In the genomic region with DNA sequence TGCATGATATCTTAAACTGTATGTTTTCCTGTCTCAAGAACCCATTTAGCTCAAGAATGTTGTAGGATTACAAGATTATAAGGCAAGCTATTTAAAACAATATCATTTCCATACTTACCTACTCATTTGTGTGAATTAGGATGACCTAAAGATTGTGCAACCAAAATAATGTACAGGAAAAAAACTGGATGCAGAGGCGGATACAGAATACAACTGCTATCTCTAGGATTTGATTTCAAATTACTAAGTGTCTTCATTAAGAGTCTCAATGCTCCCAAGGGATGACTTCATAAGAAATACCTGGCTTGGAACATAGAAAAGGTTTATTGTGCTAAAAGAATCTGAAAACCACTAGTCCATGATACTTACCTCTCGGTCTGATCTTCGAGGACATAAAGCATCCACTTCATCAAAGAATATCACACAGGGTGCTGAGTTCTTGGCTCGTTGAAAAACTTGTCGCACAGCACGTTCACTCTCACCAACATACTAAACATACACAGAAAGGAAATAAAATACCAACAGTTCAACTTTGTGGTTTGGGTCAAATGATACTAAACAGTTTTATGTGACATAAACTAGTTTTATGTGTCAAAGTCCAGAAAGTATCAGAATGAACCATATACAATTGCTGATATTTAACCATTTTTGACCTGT, we compare ENCODE assay signal across 1 cellular context.
TF ChIP-seq lines count a peak whose summit lies in the region.

No MANE protein-coding gene starts in this region.

TF ChIP-seq in HEK293, 187 proteins besides CTCF, POLR2A, EP300 and RAD21 (continued from another document and continues in another):
- no peak for TF ChIP-seq ZNF548 (tag by site-specific recombination; IDR thresholded peaks at IDR 0.05)
- TF ChIP-seq ZNF335 (tag by site-specific recombination; conservative IDR thresholded peaks at IDR 0.05): no peak
- TF ChIP-seq ZNF664 (tag by site-specific recombination; IDR thresholded peaks at IDR 0.05): no peak
- TF ChIP-seq ZNF169 (tag by site-specific recombination; IDR thresholded peaks at IDR 0.05): no peak
- TF ChIP-seq, protein P1, sequence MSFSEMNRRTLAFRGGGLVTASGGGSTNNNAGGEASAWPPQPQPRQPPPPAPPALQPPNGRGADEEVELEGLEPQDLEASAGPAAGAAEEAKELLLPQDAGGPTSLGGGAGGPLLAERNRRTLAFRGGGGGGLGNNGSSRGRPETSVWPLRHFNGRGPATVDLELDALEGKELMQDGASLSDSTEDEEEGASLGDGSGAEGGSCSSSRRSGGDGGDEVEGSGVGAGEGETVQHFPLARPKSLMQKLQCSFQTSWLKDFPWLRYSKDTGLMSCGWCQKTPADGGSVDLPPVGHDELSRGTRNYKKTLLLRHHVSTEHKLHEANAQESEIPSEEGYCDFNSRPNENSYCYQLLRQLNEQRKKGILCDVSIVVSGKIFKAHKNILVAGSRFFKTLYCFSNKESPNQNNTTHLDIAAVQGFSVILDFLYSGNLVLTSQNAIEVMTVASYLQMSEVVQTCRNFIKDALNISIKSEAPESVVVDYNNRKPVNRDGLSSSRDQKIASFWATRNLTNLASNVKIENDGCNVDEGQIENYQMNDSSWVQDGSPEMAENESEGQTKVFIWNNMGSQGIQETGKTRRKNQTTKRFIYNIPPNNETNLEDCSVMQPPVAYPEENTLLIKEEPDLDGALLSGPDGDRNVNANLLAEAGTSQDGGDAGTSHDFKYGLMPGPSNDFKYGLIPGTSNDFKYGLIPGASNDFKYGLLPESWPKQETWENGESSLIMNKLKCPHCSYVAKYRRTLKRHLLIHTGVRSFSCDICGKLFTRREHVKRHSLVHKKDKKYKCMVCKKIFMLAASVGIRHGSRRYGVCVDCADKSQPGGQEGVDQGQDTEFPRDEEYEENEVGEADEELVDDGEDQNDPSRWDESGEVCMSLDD (tag by site-specific recombination; IDR thresholded peaks at IDR 0.05): no peak
- TF ChIP-seq, protein P2, sequence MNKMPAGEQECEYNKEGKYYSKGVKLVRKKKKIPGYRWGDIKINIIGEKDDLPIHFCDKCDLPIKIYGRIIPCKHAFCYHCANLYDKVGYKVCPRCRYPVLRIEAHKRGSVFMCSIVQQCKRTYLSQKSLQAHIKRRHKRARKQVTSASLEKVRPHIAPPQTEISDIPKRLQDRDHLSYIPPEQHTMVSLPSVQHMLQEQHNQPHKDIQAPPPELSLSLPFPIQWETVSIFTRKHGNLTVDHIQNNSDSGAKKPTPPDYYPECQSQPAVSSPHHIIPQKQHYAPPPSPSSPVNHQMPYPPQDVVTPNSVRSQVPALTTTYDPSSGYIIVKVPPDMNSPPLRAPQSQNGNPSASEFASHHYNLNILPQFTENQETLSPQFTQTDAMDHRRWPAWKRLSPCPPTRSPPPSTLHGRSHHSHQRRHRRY (tag by site-specific recombination; IDR thresholded peaks at IDR 0.05): no peak
- no peak for TF ChIP-seq SP2 (tag by site-specific recombination; IDR thresholded peaks at IDR 0.05)
- TF ChIP-seq ZNF792 (tag by site-specific recombination; IDR thresholded peaks at IDR 0.05): no peak
- no peak; the same call in 1 of the 2 replicates for TF ChIP-seq ZNF629 (tag by site-specific recombination; IDR thresholded peaks at IDR 0.05)
- no peak for TF ChIP-seq ZNF621 (tag by site-specific recombination; IDR thresholded peaks at IDR 0.05)
- TF ChIP-seq ZNF10 (tag by site-specific recombination; IDR thresholded peaks at IDR 0.05): peak; percentile 82
- peak; percentile 76 for TF ChIP-seq ZBTB17 (tag by site-specific recombination; IDR thresholded peaks at IDR 0.05)
- TF ChIP-seq, protein P3, sequence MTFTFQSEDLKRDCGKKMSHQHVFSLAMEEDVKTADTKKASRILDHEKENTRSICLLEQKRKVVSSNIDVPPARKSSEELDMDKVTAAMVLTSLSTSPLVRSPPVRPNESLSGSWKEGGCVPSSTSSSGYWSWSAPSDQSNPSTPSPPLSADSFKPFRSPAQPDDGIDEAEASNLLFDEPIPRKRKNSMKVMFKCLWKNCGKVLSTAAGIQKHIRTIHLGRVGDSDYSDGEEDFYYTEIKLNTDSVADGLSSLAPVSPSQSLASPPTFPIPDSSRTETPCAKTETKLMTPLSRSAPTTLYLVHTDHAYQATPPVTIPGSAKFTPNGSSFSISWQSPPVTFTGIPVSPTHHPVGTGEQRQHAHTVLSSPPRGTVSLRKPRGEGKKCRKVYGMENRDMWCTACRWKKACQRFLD (tag by site-specific recombination; IDR thresholded peaks at IDR 0.05): no peak
- no peak for TF ChIP-seq ZNF658 (tag by site-specific recombination; IDR thresholded peaks at IDR 0.05)
- TF ChIP-seq ZBTB8A (tag by site-specific recombination; IDR thresholded peaks at IDR 0.05): no peak
- TF ChIP-seq ZFP41 (tag by site-specific recombination; IDR thresholded peaks at IDR 0.05; ENCODE audit: borderline replicate concordance): no peak
- TF ChIP-seq MEIS1 (CRISPR knock-in tag; IDR thresholded peaks at IDR 0.05; ENCODE audit: borderline replicate concordance): no peak
- TF ChIP-seq, protein P4, sequence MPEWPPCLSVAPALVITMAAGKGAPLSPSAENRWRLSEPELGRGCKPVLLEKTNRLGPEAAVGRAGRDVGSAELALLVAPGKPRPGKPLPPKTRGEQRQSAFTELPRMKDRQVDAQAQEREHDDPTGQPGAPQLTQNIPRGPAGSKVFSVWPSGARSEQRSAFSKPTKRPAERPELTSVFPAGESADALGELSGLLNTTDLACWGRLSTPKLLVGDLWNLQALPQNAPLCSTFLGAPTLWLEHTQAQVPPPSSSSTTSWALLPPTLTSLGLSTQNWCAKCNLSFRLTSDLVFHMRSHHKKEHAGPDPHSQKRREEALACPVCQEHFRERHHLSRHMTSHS (tag by site-specific recombination; IDR thresholded peaks at IDR 0.05): no peak; the same call in none of the 2 replicates
- no peak for TF ChIP-seq ZNF404 (tag by site-specific recombination; IDR thresholded peaks at IDR 0.05)
- no peak for TF ChIP-seq ZNF391 (tag by site-specific recombination; IDR thresholded peaks at IDR 0.05; ENCODE audit: borderline replicate concordance, low read depth)
- TF ChIP-seq ZNF549 (tag by site-specific recombination; IDR thresholded peaks at IDR 0.05): no peak
- TF ChIP-seq MZF1 (tag by site-specific recombination; IDR thresholded peaks at IDR 0.05; ENCODE audit: borderline replicate concordance): no peak; the same call in 1 of the 2 replicates
- no peak for TF ChIP-seq KLF7 (tag by site-specific recombination; IDR thresholded peaks at IDR 0.05; ENCODE audit: borderline replicate concordance)
- TF ChIP-seq ZNF292 (tag by site-specific recombination; IDR thresholded peaks at IDR 0.05; ENCODE audit: borderline replicate concordance, low read depth): no peak
- peak; percentile 52; the same call in 1 of the 2 replicates for TF ChIP-seq GLI2 (tag by site-specific recombination; IDR thresholded peaks at IDR 0.05; ENCODE audit: borderline replicate concordance, low read depth)
- TF ChIP-seq, protein P5, sequence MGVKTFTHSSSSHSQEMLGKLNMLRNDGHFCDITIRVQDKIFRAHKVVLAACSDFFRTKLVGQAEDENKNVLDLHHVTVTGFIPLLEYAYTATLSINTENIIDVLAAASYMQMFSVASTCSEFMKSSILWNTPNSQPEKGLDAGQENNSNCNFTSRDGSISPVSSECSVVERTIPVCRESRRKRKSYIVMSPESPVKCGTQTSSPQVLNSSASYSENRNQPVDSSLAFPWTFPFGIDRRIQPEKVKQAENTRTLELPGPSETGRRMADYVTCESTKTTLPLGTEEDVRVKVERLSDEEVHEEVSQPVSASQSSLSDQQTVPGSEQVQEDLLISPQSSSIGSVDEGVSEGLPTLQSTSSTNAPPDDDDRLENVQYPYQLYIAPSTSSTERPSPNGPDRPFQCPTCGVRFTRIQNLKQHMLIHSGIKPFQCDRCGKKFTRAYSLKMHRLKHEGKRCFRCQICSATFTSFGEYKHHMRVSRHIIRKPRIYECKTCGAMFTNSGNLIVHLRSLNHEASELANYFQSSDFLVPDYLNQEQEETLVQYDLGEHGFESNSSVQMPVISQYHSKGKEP (tag by site-specific recombination; IDR thresholded peaks at IDR 0.05): peak; percentile 56
- TF ChIP-seq GFI1B (tag by site-specific recombination; IDR thresholded peaks at IDR 0.05): 0 out of 2 replicates have a peak, but pooled peaks have one; percentile 15
- peak; percentile 97 for TF ChIP-seq ZNF843 (tag by site-specific recombination; IDR thresholded peaks at IDR 0.05)
- TF ChIP-seq ZNF266 (tag by site-specific recombination; IDR thresholded peaks at IDR 0.05; ENCODE audit: low read depth): no peak
- no peak for TF ChIP-seq ZNF239 (tag by site-specific recombination; IDR thresholded peaks at IDR 0.05)
- TF ChIP-seq ZNF529 (tag by site-specific recombination; IDR thresholded peaks at IDR 0.05; ENCODE audit: insufficient replicate concordance): no peak
- no peak for TF ChIP-seq YY2 (tag by site-specific recombination; IDR thresholded peaks at IDR 0.05)
- no peak for TF ChIP-seq RBAK (tag by site-specific recombination; IDR thresholded peaks at IDR 0.05)
- TF ChIP-seq, protein P6, sequence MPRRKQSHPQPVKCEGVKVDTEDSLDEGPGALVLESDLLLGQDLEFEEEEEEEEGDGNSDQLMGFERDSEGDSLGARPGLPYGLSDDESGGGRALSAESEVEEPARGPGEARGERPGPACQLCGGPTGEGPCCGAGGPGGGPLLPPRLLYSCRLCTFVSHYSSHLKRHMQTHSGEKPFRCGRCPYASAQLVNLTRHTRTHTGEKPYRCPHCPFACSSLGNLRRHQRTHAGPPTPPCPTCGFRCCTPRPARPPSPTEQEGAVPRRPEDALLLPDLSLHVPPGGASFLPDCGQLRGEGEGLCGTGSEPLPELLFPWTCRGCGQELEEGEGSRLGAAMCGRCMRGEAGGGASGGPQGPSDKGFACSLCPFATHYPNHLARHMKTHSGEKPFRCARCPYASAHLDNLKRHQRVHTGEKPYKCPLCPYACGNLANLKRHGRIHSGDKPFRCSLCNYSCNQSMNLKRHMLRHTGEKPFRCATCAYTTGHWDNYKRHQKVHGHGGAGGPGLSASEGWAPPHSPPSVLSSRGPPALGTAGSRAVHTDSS (tag by site-specific recombination; IDR thresholded peaks at IDR 0.05): no peak
- TF ChIP-seq ZNF514 (tag by site-specific recombination; IDR thresholded peaks at IDR 0.05): no peak
- no peak for TF ChIP-seq ZNF571 (tag by site-specific recombination; IDR thresholded peaks at IDR 0.05)
- TF ChIP-seq, protein P7, sequence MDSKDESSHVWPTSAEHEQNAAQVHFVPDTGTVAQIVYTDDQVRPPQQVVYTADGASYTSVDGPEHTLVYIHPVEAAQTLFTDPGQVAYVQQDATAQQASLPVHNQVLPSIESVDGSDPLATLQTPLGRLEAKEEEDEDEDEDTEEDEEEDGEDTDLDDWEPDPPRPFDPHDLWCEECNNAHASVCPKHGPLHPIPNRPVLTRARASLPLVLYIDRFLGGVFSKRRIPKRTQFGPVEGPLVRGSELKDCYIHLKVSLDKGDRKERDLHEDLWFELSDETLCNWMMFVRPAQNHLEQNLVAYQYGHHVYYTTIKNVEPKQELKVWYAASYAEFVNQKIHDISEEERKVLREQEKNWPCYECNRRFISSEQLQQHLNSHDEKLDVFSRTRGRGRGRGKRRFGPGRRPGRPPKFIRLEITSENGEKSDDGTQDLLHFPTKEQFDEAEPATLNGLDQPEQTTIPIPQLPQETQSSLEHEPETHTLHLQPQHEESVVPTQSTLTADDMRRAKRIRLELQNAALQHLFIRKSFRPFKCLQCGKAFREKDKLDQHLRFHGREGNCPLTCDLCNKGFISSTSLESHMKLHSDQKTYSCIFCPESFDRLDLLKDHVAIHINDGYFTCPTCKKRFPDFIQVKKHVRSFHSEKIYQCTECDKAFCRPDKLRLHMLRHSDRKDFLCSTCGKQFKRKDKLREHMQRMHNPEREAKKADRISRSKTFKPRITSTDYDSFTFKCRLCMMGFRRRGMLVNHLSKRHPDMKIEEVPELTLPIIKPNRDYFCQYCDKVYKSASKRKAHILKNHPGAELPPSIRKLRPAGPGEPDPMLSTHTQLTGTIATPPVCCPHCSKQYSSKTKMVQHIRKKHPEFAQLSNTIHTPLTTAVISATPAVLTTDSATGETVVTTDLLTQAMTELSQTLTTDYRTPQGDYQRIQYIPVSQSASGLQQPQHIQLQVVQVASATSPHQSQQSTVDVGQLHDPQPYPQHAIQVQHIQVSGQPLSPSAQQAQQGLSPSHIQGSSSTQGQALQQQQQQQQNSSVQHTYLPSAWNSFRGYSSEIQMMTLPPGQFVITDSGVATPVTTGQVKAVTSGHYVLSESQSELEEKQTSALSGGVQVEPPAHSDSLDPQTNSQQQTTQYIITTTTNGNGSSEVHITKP (tag by site-specific recombination; IDR thresholded peaks at IDR 0.05): 0 out of 2 replicates have a peak, but pooled peaks have one; percentile 27
- no peak for TF ChIP-seq SETDB1 (IDR thresholded peaks at IDR 0.05; ENCODE audit: insufficient read length, low read length)
- TF ChIP-seq ZNF211 (tag by site-specific recombination; IDR thresholded peaks at IDR 0.05; ENCODE audit: low read depth): no peak
- no peak for TF ChIP-seq ZNF274 (IDR thresholded peaks at IDR 0.05; ENCODE audit: low read length)
- no peak for TF ChIP-seq ZNF274 (tag by site-specific recombination; IDR thresholded peaks at IDR 0.05; ENCODE audit: borderline replicate concordance)
- no peak for TF ChIP-seq ZNF157 (tag by site-specific recombination; IDR thresholded peaks at IDR 0.05)
- no peak for TF ChIP-seq ZNF701 (tag by site-specific recombination; IDR thresholded peaks at IDR 0.05)
- no peak for TF ChIP-seq ZNF530 (tag by site-specific recombination; IDR thresholded peaks at IDR 0.05; ENCODE audit: low read depth)
- no peak for TF ChIP-seq GLI4 (tag by site-specific recombination; IDR thresholded peaks at IDR 0.05)
- no peak for TF ChIP-seq ZNF777 (tag by site-specific recombination; IDR thresholded peaks at IDR 0.05; ENCODE audit: borderline replicate concordance)
- no peak for TF ChIP-seq TRIM28 (IDR thresholded peaks at IDR 0.05; ENCODE audit: borderline replicate concordance, low read length)
- TF ChIP-seq ZNF214 (tag by site-specific recombination; IDR thresholded peaks at IDR 0.05; ENCODE audit: borderline replicate concordance): no peak
- TF ChIP-seq, protein P8, sequence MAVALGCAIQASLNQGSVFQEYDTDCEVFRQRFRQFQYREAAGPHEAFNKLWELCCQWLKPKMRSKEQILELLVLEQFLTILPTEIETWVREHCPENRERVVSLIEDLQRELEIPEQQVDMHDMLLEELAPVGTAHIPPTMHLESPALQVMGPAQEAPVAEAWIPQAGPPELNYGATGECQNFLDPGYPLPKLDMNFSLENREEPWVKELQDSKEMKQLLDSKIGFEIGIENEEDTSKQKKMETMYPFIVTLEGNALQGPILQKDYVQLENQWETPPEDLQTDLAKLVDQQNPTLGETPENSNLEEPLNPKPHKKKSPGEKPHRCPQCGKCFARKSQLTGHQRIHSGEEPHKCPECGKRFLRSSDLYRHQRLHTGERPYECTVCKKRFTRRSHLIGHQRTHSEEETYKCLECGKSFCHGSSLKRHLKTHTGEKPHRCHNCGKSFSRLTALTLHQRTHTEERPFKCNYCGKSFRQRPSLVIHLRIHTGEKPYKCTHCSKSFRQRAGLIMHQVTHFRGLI (tag by site-specific recombination; IDR thresholded peaks at IDR 0.05): no peak
